Comparison of ENCODE assay signal across 10 cellular contexts in the genomic region with DNA sequence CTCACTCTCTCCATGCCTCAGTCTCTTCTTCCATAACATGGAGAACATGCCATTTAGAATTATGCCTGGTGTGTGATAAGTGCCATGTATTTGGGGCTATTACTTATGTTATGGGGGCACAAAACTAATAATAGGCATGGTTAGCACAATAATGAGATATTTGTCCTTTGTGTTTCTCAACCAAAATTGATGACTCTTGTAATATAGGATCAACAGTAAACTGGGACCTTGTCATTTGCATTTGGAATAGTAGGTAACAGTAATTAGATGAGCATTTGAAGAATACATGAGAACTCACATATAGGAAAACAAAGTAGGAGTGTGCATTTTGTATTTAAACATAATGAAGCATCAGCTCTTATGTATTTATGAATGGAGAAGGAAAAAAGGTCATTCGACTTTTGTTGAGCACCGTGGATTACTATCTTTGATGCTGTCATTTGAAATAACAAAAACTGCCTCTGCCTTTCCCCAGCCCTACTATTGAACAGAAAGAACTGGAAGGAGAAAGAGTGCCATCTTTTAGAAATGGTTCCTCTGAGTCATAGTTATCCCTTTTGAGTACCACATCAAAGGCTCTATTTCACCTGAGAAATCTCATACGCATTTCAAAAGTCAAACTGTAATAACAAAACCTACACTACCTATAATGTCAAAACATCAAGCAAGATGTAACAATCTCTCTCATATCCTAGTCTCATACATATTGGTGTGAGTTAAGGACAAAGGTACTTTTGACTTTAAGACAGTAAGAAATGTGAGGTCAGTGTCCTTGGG.
A peak's percentile ranks its signal among the peaks of the same experiment; 100 is the strongest.
DNase-seq lines count a peak whose midpoint lies in the region; ATAC-seq and TF ChIP-seq lines count a peak whose summit lies in the region.
"Had no signal": no experiment of that assay in that cellular context is flagged by ENCODE, and none has a peak within 500 bp of the region (broad histone marks: within the 10 kb centered on the region; RNA-seq: fewer than 3 reads in every experiment).

No MANE protein-coding gene starts in this region.

- H3K4me1 Mint-ChIP-seq in activated T-cell treated with anti-CD3 and anti-CD28 coated beads, Interleukin-2, amount 50 U/mL, for 4 hours (ENCODE audit: low read depth): peaks cover 14% of the 10 kb centered on the region
- H3K4me1 Mint-ChIP-seq in H9: peaks cover 9 to 14% of the 10 kb centered on the region in 2 experiments

- no peaks in the 10 kb centered on the region for H3K9me3 Mint-ChIP-seq in activated T-cell treated with anti-CD3 and anti-CD28 coated beads, Interleukin-2, amount 50 U/mL, for 4 hours
- no peaks in the 10 kb centered on the region for H3K9me3 Mint-ChIP-seq in H9

- no peak overlapping the region for H4K8ac ChIP-seq in H9 (replicated peaks; ENCODE audit: insufficient read length, low read depth, low read length)

- H2AK5ac ChIP-seq in H9 (ENCODE audit: insufficient read length, low read length): no peak overlapping the region

- H2BK120ac ChIP-seq in H9 (ENCODE audit: low read depth, low read length, poor library complexity, severe bottlenecking): no peak overlapping the region

- H2BK12ac ChIP-seq in H9 (ENCODE audit: insufficient read length, low read depth, low read length): no peak overlapping the region

- H3K79me1 ChIP-seq in H9 (ENCODE audit: insufficient read depth, low read depth, low read length, poor library complexity, severe bottlenecking): no peaks in the 10 kb centered on the region

- H2BK20ac ChIP-seq in H9 (ENCODE audit: low read depth, low read length, poor library complexity, severe bottlenecking): no peak overlapping the region

- H3K27me3 Mint-ChIP-seq in activated T-cell treated with anti-CD3 and anti-CD28 coated beads, Interleukin-2, amount 50 U/mL, for 4 hours (ENCODE audit: low read depth): peaks cover 15% of the 10 kb centered on the region
- H3K27me3 Mint-ChIP-seq in H9 (ENCODE audit: low read depth): peaks cover 2% of the 10 kb centered on the region; the same call in 1 of the 2 replicates

- H3K4me3 ChIP-seq in psoas muscle: no peak overlapping the region
- H3K4me3 ChIP-seq: lower lobe of right lung had no signal

- no peaks in the 10 kb centered on the region for H4K20me1 ChIP-seq in H9 (ENCODE audit: control insufficient read depth, insufficient read depth, insufficient read length)

- no peak overlapping the region for H2BK15ac ChIP-seq in H9 (ENCODE audit: low read depth, low read length)

- no peak overlapping the region for H3K4me3 Mint-ChIP-seq in activated T-cell treated with anti-CD3 and anti-CD28 coated beads, Interleukin-2, amount 50 U/mL, for 4 hours
- H3K4me3 Mint-ChIP-seq in H9: no peak overlapping the region

- H3K4ac ChIP-seq in H9 (ENCODE audit: low read depth, low read length): no peak overlapping the region

- H4K5ac ChIP-seq in H9 (ENCODE audit: insufficient read length, low read depth, low read length): no peak overlapping the region

- no peak overlapping the region for H3K18ac ChIP-seq in H9 (ENCODE audit: insufficient read length, low read depth, low read length)

- H3K36me3 Mint-ChIP-seq in activated T-cell treated with anti-CD3 and anti-CD28 coated beads, Interleukin-2, amount 50 U/mL, for 4 hours (ENCODE audit: insufficient read depth): no peaks in the 10 kb centered on the region
- H3K36me3 Mint-ChIP-seq in H9 (ENCODE audit: insufficient read depth in 1 of 3, low read depth in 3 of 3): no peaks in the 10 kb centered on the region

- no peak overlapping the region for H3T11ph ChIP-seq in H9 (ENCODE audit: low read length)

- H3K9me3 ChIP-seq in psoas muscle (no peaks in the 10 kb centered on the region), H9 (ENCODE audit: control insufficient read depth, low read depth, low read length) (no peaks in the 10 kb centered on the region)
- H3K9me3 ChIP-seq: lower lobe of right lung had no signal

- H3K9ac ChIP-seq in H9 (ENCODE audit: extremely low read depth, insufficient read length, low read length): no peak overlapping the region

- H3K27ac Mint-ChIP-seq in H9: no peak overlapping the region

- no peak overlapping the region for H4K91ac ChIP-seq in H9 (ENCODE audit: insufficient read length, low read depth, low read length)

- H3K23me2 ChIP-seq in H9 (ENCODE audit: insufficient read length, low read depth, low read length, poor library complexity, severe bottlenecking): no peaks in the 10 kb centered on the region

- H3K27ac ChIP-seq in psoas muscle (peak overlapping the region; percentile 54), H9 (ENCODE audit: insufficient read length, low read depth, low read length) (no peak overlapping the region)
- H3K27ac ChIP-seq: lower lobe of right lung had no signal

- intact Hi-C loops in psoas muscle (cut with DNase I): no loop called here

- no peaks in the 10 kb centered on the region for H3K36me3 ChIP-seq in psoas muscle (ENCODE audit: insufficient read depth in 1 of 2, low read depth in 1 of 2)
- H3K36me3 ChIP-seq: lower lobe of right lung had no signal

- H3K4me2 ChIP-seq in H9 (ENCODE audit: insufficient read depth, insufficient read length, low read length): no peak overlapping the region

- H3K23ac ChIP-seq in H9 (ENCODE audit: insufficient read length, low read depth, low read length): no peak overlapping the region

- no peaks in the 10 kb centered on the region for H3K79me2 ChIP-seq in H9 (ENCODE audit: insufficient read depth, low read length)

- no peak for DNase-seq in activated T-cell treated with anti-CD3 and anti-CD28 coated beads, Interleukin-2, amount 50 U/mL, for 4 hours
- DNase-seq in activated T-cell treated with anti-CD3 and anti-CD28 coated beads, Interleukin-2, amount 50 U/mL, for 1 hour: no peak
- DNase-seq in psoas muscle: no peak
- no peak for DNase-seq in hippocampal formation (lab: John Stamatoyannopoulos, UW)
- DNase-seq in OCI-M2 (lab: John Stamatoyannopoulos, UW; ENCODE audit: unreplicated experiment): no peak
- no peak for DNase-seq in H9
- DNase-seq: lower lobe of right lung, small intestine had no signal

- no peak overlapping the region for H2BK5ac ChIP-seq in H9 (ENCODE audit: insufficient read length, low read length)

- ATAC-seq in activated T-cell treated with anti-CD3 and anti-CD28 coated beads, Interleukin-2, amount 50 U/mL, for 4 hours: peak; percentile 92 to 95
- ATAC-seq in GM19463 (IDR thresholded peaks at IDR 0.05; ENCODE audit: unreplicated experiment) (peak; percentile 78), HG03039 (IDR thresholded peaks at IDR 0.05; ENCODE audit: unreplicated experiment) (peak; percentile 94), psoas muscle (no peak)
- ATAC-seq: lower lobe of right lung had no signal

- H3K27me3 ChIP-seq in psoas muscle (ENCODE audit: insufficient read depth in 3 of 3, low read length in 2 of 3): no peaks in the 10 kb centered on the region
- H3K27me3 ChIP-seq in H9 (ENCODE audit: insufficient read depth, low read length): no peaks in the 10 kb centered on the region

- H3K14ac ChIP-seq in H9 (ENCODE audit: insufficient read depth, low read length): no peak overlapping the region

- peaks cover 90% of the 10 kb centered on the region for H3K4me1 ChIP-seq in psoas muscle
- H3K4me1 ChIP-seq in H9 (ENCODE audit: insufficient read depth, low read length): no peaks in the 10 kb centered on the region

- WGBS in psoas muscle, 3 donors: 71 to 89% (median 72%) methylated on average over 3 of the region's 3 CpGs
- no CpG with 5 or more reads among the region's 3 CpGs for WGBS in H9 (ENCODE audit: extremely low coverage, insufficient read length, low lambda C conversion rate)

- no peak overlapping the region for H3K56ac ChIP-seq in H9 (ENCODE audit: insufficient read length, low read depth, low read length)

- H2AFZ ChIP-seq in H9 (ENCODE audit: low read length): no peak overlapping the region

- TF ChIP-seq CTCF in psoas muscle (IDR thresholded peaks at IDR 0.05) (no peak), H9 (conservative IDR thresholded peaks at IDR 0.05) (no peak)

Comparison
In these comparisons a context has a peak if more than half of its experiments do, and no peak if none do; other contexts are left out.
1. ATAC-seq: peak in activated T-cell treated with anti-CD3 and anti-CD28 coated beads, Interleukin-2, amount 50 U/mL, for 4 hours (2 of 2), GM19463 (single experiment) and HG03039 (single experiment); none in psoas muscle (0 of 4).